15 cellular contexts compared by ENCODE assay signal in the genomic region with DNA sequence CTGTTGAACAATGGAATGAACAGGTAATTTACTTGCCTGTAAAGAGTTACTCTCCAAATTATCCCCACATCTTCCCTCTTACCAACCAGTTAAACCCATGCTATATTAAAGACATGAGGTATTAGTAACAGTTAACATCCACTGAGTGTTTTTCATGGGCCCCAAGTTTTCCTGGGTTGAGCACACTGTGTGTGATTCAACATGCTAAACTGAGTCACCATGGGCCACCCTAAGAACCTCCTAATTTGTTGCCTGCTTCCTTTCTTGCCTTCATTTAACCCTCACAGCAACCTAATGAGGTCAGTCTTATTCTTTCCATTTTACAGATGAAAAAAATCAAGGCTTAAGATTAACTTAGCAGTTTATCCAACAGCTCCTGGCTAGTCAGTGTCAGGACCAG. TPM values are rescaled to one million over a fixed set of nuclear protein-coding genes. Genes with fewer than 3 reads are reported as not detected.
DNase-seq lines count a peak whose midpoint lies in the region; ATAC-seq and TF ChIP-seq lines count a peak whose summit lies in the region.
"Had no signal": no experiment of that assay in that cellular context is flagged by ENCODE, and none has a peak within 500 bp of the region (broad histone marks: within the 10 kb centered on the region; RNA-seq: fewer than 3 reads in every experiment).

No MANE protein-coding gene starts in this region.

- H3K36me3 ChIP-seq in KMS-11 (ENCODE audit: insufficient read depth) (no peaks in the 10 kb centered on the region), gastrocnemius medialis (no peaks in the 10 kb centered on the region)

- intact Hi-C loops in dendritic cell treated with granulocyte-macrophage colony-stimulating factor and Interleukin-4, amounts not matched to agents 40 ng/mL and 50 ng/mL, for 4 days (cut with micrococcal nuclease), result no loop called here
- intact Hi-C loops in gastrocnemius medialis (cut with DNase I; ENCODE audit: low total_unique reads), result no loop called here

- H3K9me3 Mint-ChIP-seq in activated T-cell treated with anti-CD3 and anti-CD28 coated beads, Interleukin-2, amount 50 U/mL, for 72 hours, result no peaks in the 10 kb centered on the region
- no peaks in the 10 kb centered on the region for H3K9me3 Mint-ChIP-seq in dendritic cell treated with granulocyte-macrophage colony-stimulating factor and Interleukin-4, amounts not matched to agents 40 ng/mL and 50 ng/mL, for 4 days
- H3K9me3 Mint-ChIP-seq: HFFc6 had no signal

- H3K9ac ChIP-seq in KMS-11, result no peak overlapping the region

- no peak overlapping the region for H2AFZ ChIP-seq in KMS-11 (ENCODE audit: low read depth)
- H2AFZ ChIP-seq: PC-9 had no signal

- H3K27me3 ChIP-seq in KMS-11 (ENCODE audit: insufficient read depth, low read depth) (no peaks in the 10 kb centered on the region), gastrocnemius medialis (no peaks in the 10 kb centered on the region)

- no peak for TF ChIP-seq POLR2A in gastrocnemius medialis (IDR thresholded peaks at IDR 0.05)

- peak overlapping the region; percentile 7 to 60 for H3K4me3 Mint-ChIP-seq in activated T-cell treated with anti-CD3 and anti-CD28 coated beads, Interleukin-2, amount 50 U/mL, for 72 hours
- H3K4me3 Mint-ChIP-seq in dendritic cell treated with granulocyte-macrophage colony-stimulating factor and Interleukin-4, amounts not matched to agents 40 ng/mL and 50 ng/mL, for 4 days, result peak overlapping the region; percentile 17
- H3K4me3 Mint-ChIP-seq: HFFc6 had no signal

- H3K9me3 ChIP-seq in gastrocnemius medialis, result no peaks in the 10 kb centered on the region

- peak; percentile 12 for DNase-seq in activated T-cell treated with anti-CD3 and anti-CD28 coated beads, Interleukin-2, amount 50 U/mL, for 72 hours
- no peak for DNase-seq in activated T-cell treated with anti-CD3 and anti-CD28 coated beads, Interleukin-2, amount 50 U/mL, for 48 hours
- DNase-seq in gastrocnemius medialis (no peak), UCSD-AML1 (lab: John Stamatoyannopoulos, UW; ENCODE audit: unreplicated experiment) (no peak), NCI-H2107 treated with DMSO at 0.1 percent for 48 hours (lab: John Stamatoyannopoulos, UW; ENCODE audit: unreplicated experiment) (no peak)
- DNase-seq: GOT3, HFFc6, NCI-H146, NCI-H2171, NCI-H446 treated with DMSO at 0.1 percent for 48 hours, NCI-H774, PC-9 had no signal

- H3K4me1 ChIP-seq in KMS-11 (ENCODE audit: low read depth, poor library complexity, severe bottlenecking) (peaks cover 53% of the 10 kb centered on the region), gastrocnemius medialis (peaks cover 7 to 12% of the 10 kb centered on the region in 2 donors)

- no peaks in the 10 kb centered on the region for H4K20me1 ChIP-seq in KMS-11 (ENCODE audit: insufficient read depth)

- peak overlapping the region; percentile 29; the same call in 1 of the 2 replicates for H3K4me2 ChIP-seq in KMS-11
- H3K4me2 ChIP-seq: PC-9 had no signal

- H3K27ac ChIP-seq in KMS-11 (peak overlapping the region; percentile 58; the same call in 1 of the 2 replicates), gastrocnemius medialis (peak overlapping the region in 3 of 4 donors; percentile 38 to 70 (median 61))
- H3K27ac ChIP-seq: PC-9 had no signal

- H3K27ac Mint-ChIP-seq in activated T-cell treated with anti-CD3 and anti-CD28 coated beads, Interleukin-2, amount 50 U/mL, for 72 hours, result no peak overlapping the region
- H3K27ac Mint-ChIP-seq in dendritic cell treated with granulocyte-macrophage colony-stimulating factor and Interleukin-4, amounts not matched to agents 40 ng/mL and 50 ng/mL, for 4 days, result peak overlapping the region; percentile 71
- H3K27ac Mint-ChIP-seq: HFFc6 had no signal

- peaks cover 11% of the 10 kb centered on the region; the same call in 1 of the 2 replicates for H3K79me2 ChIP-seq in KMS-11 (ENCODE audit: insufficient read depth, low read depth)

- peak; percentile 41 to 59 for ATAC-seq in activated T-cell treated with anti-CD3 and anti-CD28 coated beads, Interleukin-2, amount 50 U/mL, for 72 hours (replicated peaks in 1 of 2)
- ATAC-seq in gastrocnemius medialis, result no peak
- ATAC-seq in HG03460 (IDR thresholded peaks at IDR 0.05; ENCODE audit: unreplicated experiment), result no peak

- H3K4me1 Mint-ChIP-seq in activated T-cell treated with anti-CD3 and anti-CD28 coated beads, Interleukin-2, amount 50 U/mL, for 72 hours (ENCODE audit: low read depth), result peaks cover 39% of the 10 kb centered on the region
- peaks cover 55% of the 10 kb centered on the region for H3K4me1 Mint-ChIP-seq in dendritic cell treated with granulocyte-macrophage colony-stimulating factor and Interleukin-4, amounts not matched to agents 40 ng/mL and 50 ng/mL, for 4 days (ENCODE audit: low read depth)

- in situ Hi-C loops in gastrocnemius medialis (cut with MboI; ENCODE audit: low sequenced_read_pairs in 4 of 4), result no loop called here

- H3K27me3 Mint-ChIP-seq in activated T-cell treated with anti-CD3 and anti-CD28 coated beads, Interleukin-2, amount 50 U/mL, for 72 hours (ENCODE audit: low read depth), result peaks cover 7% of the 10 kb centered on the region
- H3K27me3 Mint-ChIP-seq in dendritic cell treated with granulocyte-macrophage colony-stimulating factor and Interleukin-4, amounts not matched to agents 40 ng/mL and 50 ng/mL, for 4 days, result peaks cover 10% of the 10 kb centered on the region

- H3K36me3 Mint-ChIP-seq in activated T-cell treated with anti-CD3 and anti-CD28 coated beads, Interleukin-2, amount 50 U/mL, for 72 hours (ENCODE audit: insufficient read depth in 2 of 2), result no peaks in the 10 kb centered on the region
- peaks cover 20% of the 10 kb centered on the region for H3K36me3 Mint-ChIP-seq in dendritic cell treated with granulocyte-macrophage colony-stimulating factor and Interleukin-4, amounts not matched to agents 40 ng/mL and 50 ng/mL, for 4 days (ENCODE audit: low read depth)

- TF ChIP-seq CTCF in KMS-11 (conservative IDR thresholded peaks at IDR 0.05; ENCODE audit: low read depth, low read length) (no peak), gastrocnemius medialis (IDR thresholded peaks at IDR 0.05 in 4 of 5, conservative IDR thresholded peaks at IDR 0.05 in 1 of 5) (no peak)

- H3K4me3 ChIP-seq in KMS-11 (IDR thresholded peaks at IDR 0.05; ENCODE audit: insufficient read depth, low read depth, low read length) (no peak overlapping the region), gastrocnemius medialis (no peak overlapping the region)
- H3K4me3 ChIP-seq: PC-9 had no signal

RNA-seq across cellular contexts. Expression of gene GALNT18, which starts 51.0 kb away (rescaled TPM):
- total RNA-seq in activated T-cell treated with anti-CD3 and anti-CD28 coated beads, Interleukin-2, amount 50 U/mL, for 72 hours, result 1 to 10 TPM; 2.4 to 2.5 TPM
- 10 to 100 TPM; 10.5 to 29.2 (median 11.2) TPM for total RNA-seq in gastrocnemius medialis
- total RNA-seq: PC-9 had no signal

Comparison
In these comparisons a context has a peak if more than half of its experiments do, and no peak if none do; other contexts are left out.
1. DNase-seq: peak in activated T-cell treated with anti-CD3 and anti-CD28 coated beads, Interleukin-2, amount 50 U/mL, for 72 hours (2 of 2); none in activated T-cell treated with anti-CD3 and anti-CD28 coated beads, Interleukin-2, amount 50 U/mL, for 48 hours (0 of 2), gastrocnemius medialis (0 of 2), UCSD-AML1 (single experiment) and NCI-H2107 treated with DMSO at 0.1 percent for 48 hours (single experiment).
2. ATAC-seq: peak in activated T-cell treated with anti-CD3 and anti-CD28 coated beads, Interleukin-2, amount 50 U/mL, for 72 hours (2 of 2); none in gastrocnemius medialis (0 of 2) and HG03460 (single experiment).